11 cellular contexts compared by ENCODE assay signal in genomic region chr12:14261096-14261495, GRCh38.
DNase-seq lines count a peak whose midpoint lies in the region; ATAC-seq, FAIRE-seq and TF ChIP-seq lines count a peak whose summit lies in the region.
"Had no signal": no experiment of that assay in that cellular context is flagged by ENCODE, and none has a peak within 500 bp of the region (broad histone marks: within the 10 kb centered on the region; RNA-seq: fewer than 3 reads in every experiment).

No MANE protein-coding gene starts in this region.

- no peaks in the 10 kb centered on the region for H3K36me3 ChIP-seq in adipocyte (ENCODE audit: control insufficient read depth, insufficient read depth, low read length, severe bottlenecking)
- no peaks in the 10 kb centered on the region for H3K36me3 ChIP-seq in hepatocyte (replicated peaks; ENCODE audit: insufficient read depth, low read depth)
- no peaks in the 10 kb centered on the region for H3K36me3 ChIP-seq in parathyroid adenoma (ENCODE audit: control insufficient read depth, insufficient read depth, low read length)

- no peak overlapping the region for H3K27ac Mint-ChIP-seq in activated CD4-positive, alpha-beta T cell treated with anti-CD3 and anti-CD28 coated beads, Interleukin-2, amount 10 ng/mL, durations not matched to agents 24 days and 14 days

- H3K4me3 Mint-ChIP-seq in activated CD4-positive, alpha-beta T cell treated with anti-CD3 and anti-CD28 coated beads, Interleukin-2, amount 10 ng/mL, durations not matched to agents 24 days and 14 days, result no peak overlapping the region
- H3K4me3 Mint-ChIP-seq: activated T-cell treated with anti-CD3 and anti-CD28 coated beads, Interleukin-2, amount 50 U/mL, for 4 hours had no signal

- no peak for ATAC-seq in GM18868 (IDR thresholded peaks at IDR 0.05; ENCODE audit: unreplicated experiment)
- ATAC-seq: activated T-cell treated with anti-CD3 and anti-CD28 coated beads, Interleukin-2, amount 50 U/mL, for 4 hours had no signal

- peaks cover 38% of the 10 kb centered on the region for H3K4me1 Mint-ChIP-seq in activated CD4-positive, alpha-beta T cell treated with anti-CD3 and anti-CD28 coated beads, Interleukin-2, amount 10 ng/mL, durations not matched to agents 24 days and 14 days

- peaks cover 43% of the 10 kb centered on the region for H3K4me1 ChIP-seq in adipocyte (ENCODE audit: control insufficient read depth, insufficient read depth, low read length)
- peaks cover 32% of the 10 kb centered on the region for H3K4me1 ChIP-seq in hepatocyte (ENCODE audit: insufficient read depth)
- peaks cover 54% of the 10 kb centered on the region for H3K4me1 ChIP-seq in parathyroid adenoma

- CTCF ChIA-PET in AG04450 (lab: Charles Lee), result no interaction called here

- no peak for DNase-seq in AG04450 (ENCODE audit: low read depth, low spot score)
- no peak for DNase-seq in adipocyte (ENCODE audit: low read depth)
- DNase-seq in hepatocyte (ENCODE audit: low spot score), result no peak
- no peak for DNase-seq in activated CD4-positive, alpha-beta T cell treated with anti-CD3 and anti-CD28 coated beads, Interleukin-2, amount 10 ng/mL, durations not matched to agents 24 days and 14 days
- DNase-seq in GM12891 (ENCODE audit: insufficient read length, low spot score), result no peak
- no peak for DNase-seq in ureter (ENCODE audit: low spot score)
- DNase-seq: activated T-cell treated with anti-CD3 and anti-CD28 coated beads, Interleukin-2, amount 50 U/mL, for 4 hours; AML-193; effector memory CD4-positive, alpha-beta T cell had no signal

- no peak for FAIRE-seq in GM12891 (lab: Jason Lieb, UNC)

- no peaks in the 10 kb centered on the region for H3K27me3 Mint-ChIP-seq in activated CD4-positive, alpha-beta T cell treated with anti-CD3 and anti-CD28 coated beads, Interleukin-2, amount 10 ng/mL, durations not matched to agents 24 days and 14 days

- H3K9ac ChIP-seq in adipocyte (ENCODE audit: low read length), result peak overlapping the region; percentile 80
- no peak overlapping the region for H3K9ac ChIP-seq in parathyroid adenoma

- peak overlapping the region; percentile 85 for H3K27ac ChIP-seq in AG04450 (ENCODE audit: low read depth, low read length)
- H3K27ac ChIP-seq in hepatocyte, result peak overlapping the region; percentile 94
- peak overlapping the region; percentile 93 for H3K27ac ChIP-seq in parathyroid adenoma

- 85% methylated on average over 6 of the region's 6 CpGs for WGBS in hepatocyte (ENCODE audit: low lambda C conversion rate, missing lambda C conversion rate)

- H3K79me2 ChIP-seq in hepatocyte, result no peaks in the 10 kb centered on the region
- H3K79me2 ChIP-seq in parathyroid adenoma, result no peaks in the 10 kb centered on the region

- H3K4me2 ChIP-seq in hepatocyte, result peak overlapping the region; percentile 59
- H3K4me2 ChIP-seq in parathyroid adenoma (ENCODE audit: low read length), result peak overlapping the region; percentile 51

- H3K27me3 ChIP-seq in AG04450 (ENCODE audit: control insufficient read depth, insufficient read depth, low read length) (no peaks in the 10 kb centered on the region), adipocyte (replicated peaks; ENCODE audit: control insufficient read depth, insufficient read depth, low read length) (no peaks in the 10 kb centered on the region), hepatocyte (no peaks in the 10 kb centered on the region), parathyroid adenoma (ENCODE audit: control insufficient read depth, insufficient read depth, low read length) (no peaks in the 10 kb centered on the region)

- POLR2A ChIA-PET in AG04450 (lab: Yijun Ruan, JAX), result interaction anchor here (2.0 kb wide), 1 partner anchor 104 kb away, joined by 12 read pairs; the partner anchor contains the start of gene ATF7IP

- peaks cover 25% of the 10 kb centered on the region for H3K36me3 Mint-ChIP-seq in activated CD4-positive, alpha-beta T cell treated with anti-CD3 and anti-CD28 coated beads, Interleukin-2, amount 10 ng/mL, durations not matched to agents 24 days and 14 days (ENCODE audit: low read depth)

- intact Hi-C loops in activated CD4-positive, alpha-beta T cell treated with anti-CD3 and anti-CD28 coated beads, Interleukin-2, amount 10 ng/mL, durations not matched to agents 24 days and 14 days (cut with micrococcal nuclease), result loop anchor here (10.0 kb wide), 1 partner anchor 54 kb away; no protein-coding TSS in a partner anchor

- TF ChIP-seq CTCF in AG04450 (IDR thresholded peaks at IDR 0.05; ENCODE audit: low read depth, low read length) (no peak), hepatocyte (IDR thresholded peaks at IDR 0.05; ENCODE audit: poor library complexity) (no peak), parathyroid adenoma (IDR thresholded peaks at IDR 0.05) (no peak)

- no peak for TF ChIP-seq POLR2A in GM12891 (IDR thresholded peaks at IDR 0.05; ENCODE audit: low read depth, low read length)

- no peaks in the 10 kb centered on the region for H3K9me2 ChIP-seq in hepatocyte (replicated peaks; ENCODE audit: insufficient read depth)

- no peak overlapping the region for H3K4me3 ChIP-seq in AG04450 (ENCODE audit: low read depth, low read length)
- peak overlapping the region; percentile 28 for H3K4me3 ChIP-seq in adipocyte (ENCODE audit: low read length)
- H3K4me3 ChIP-seq in hepatocyte, result no peak overlapping the region
- no peak overlapping the region for H3K4me3 ChIP-seq in parathyroid adenoma (ENCODE audit: low read depth, low read length)

- no peaks in the 10 kb centered on the region for H4K20me1 ChIP-seq in hepatocyte (ENCODE audit: insufficient read depth, poor library complexity, severe bottlenecking)

- H2AFZ ChIP-seq in hepatocyte, result peak overlapping the region; percentile 63
- H2AFZ ChIP-seq in parathyroid adenoma, result peak overlapping the region; percentile 68

- peaks cover 20% of the 10 kb centered on the region for H3K9me3 ChIP-seq in AG04450 (ENCODE audit: control insufficient read depth, insufficient read depth, low read length)
- peaks cover 12% of the 10 kb centered on the region for H3K9me3 ChIP-seq in adipocyte (ENCODE audit: control insufficient read depth, low read length)
- H3K9me3 ChIP-seq in hepatocyte (ENCODE audit: low read depth), result peaks cover 3% of the 10 kb centered on the region
- H3K9me3 ChIP-seq in parathyroid adenoma (ENCODE audit: control insufficient read depth, low read length), result no peaks in the 10 kb centered on the region

- H3K9me3 Mint-ChIP-seq in activated CD4-positive, alpha-beta T cell treated with anti-CD3 and anti-CD28 coated beads, Interleukin-2, amount 10 ng/mL, durations not matched to agents 24 days and 14 days, result peaks cover 22% of the 10 kb centered on the region

TF ChIP-seq in GM12891, 5 proteins besides CTCF, POLR2A, EP300 and RAD21:
- TF ChIP-seq SPI1 (IDR thresholded peaks at IDR 0.05; ENCODE audit: low read depth, low read length) (no peak), PAX5 (IDR thresholded peaks at IDR 0.05; ENCODE audit: insufficient read depth, low read length, severe bottlenecking) (no peak), POU2F2 (IDR thresholded peaks at IDR 0.05; ENCODE audit: low read depth, low read length) (no peak), POLR2AphosphoS5 (IDR thresholded peaks at IDR 0.05; ENCODE audit: low read depth, low read length) (no peak), TAF1 (IDR thresholded peaks at IDR 0.05; ENCODE audit: low read depth, low read length) (no peak)
